Comparison of ENCODE assay signal across 17 cellular contexts in genomic region chr15:79969175-79969574, GRCh38. TPM values are rescaled to one million over a fixed set of nuclear protein-coding genes. Genes with fewer than 3 reads are reported as not detected.
DNase-seq lines count a peak whose midpoint lies in the region; ATAC-seq and TF ChIP-seq lines count a peak whose summit lies in the region.
"Had no signal": no experiment of that assay in that cellular context is flagged by ENCODE, and none has a peak within 500 bp of the region (broad histone marks: within the 10 kb centered on the region; RNA-seq: fewer than 3 reads in every experiment).

No MANE protein-coding gene starts in this region.

- in situ Hi-C loops in KBM-7 (cut with MboI; ENCODE audit: low pct_unique_long_range_greater_than_20kb, low sequenced_read_pairs), result no loop called here

- H3K27ac Mint-ChIP-seq in stimulated activated naive CD8-positive, alpha-beta T cell treated with anti-CD3 and anti-CD28 coated beads, Interleukin-15, Interleukin-2, amounts not matched to agents 100 ng/mL and 50 ng/mL, for 24 hours, result peak overlapping the region; percentile 85
- H3K27ac Mint-ChIP-seq in activated B cell treated with CpG ODN at 0.5 μM for 24 hours, result peak overlapping the region; percentile 83
- H3K27ac Mint-ChIP-seq: mesothelial cell of epicardium had no signal

- no peak for TF ChIP-seq CTCF in activated B cell treated with CpG ODN at 0.5 μM for 24 hours (IDR thresholded peaks at IDR 0.05)

- POLR2A ChIA-PET in activated B cell treated with CpG ODN at 0.5 μM for 24 hours (lab: Charles Lee), result interaction anchor here (0.9 to 7.8 kb wide), 7 partner anchors 9 to 91 kb away, joined by 3 to 97 read pairs (median 12); partner anchors contain the start of genes MTHFS and ZFAND6

- CTCF ChIA-PET in activated B cell treated with CpG ODN at 0.5 μM for 24 hours (lab: Charles Lee), result interaction anchor here (1.3 kb wide), 1 partner anchor 21 kb away, joined by 5 read pairs; no protein-coding TSS in a partner anchor

- H3K4me1 Mint-ChIP-seq in stimulated activated naive CD8-positive, alpha-beta T cell treated with anti-CD3 and anti-CD28 coated beads, Interleukin-15, Interleukin-2, amounts not matched to agents 100 ng/mL and 50 ng/mL, for 24 hours (ENCODE audit: low read depth), result peaks cover 77% of the 10 kb centered on the region
- H3K4me1 Mint-ChIP-seq in activated B cell treated with CpG ODN at 0.5 μM for 24 hours, result peaks cover 71% of the 10 kb centered on the region

- ATAC-seq in stimulated activated naive CD8-positive, alpha-beta T cell treated with anti-CD3 and anti-CD28 coated beads, Interleukin-15, Interleukin-2, amounts not matched to agents 100 U/mL and 50 U/mL, for 24 hours, result no peak
- no peak for ATAC-seq in activated B cell treated with CpG ODN at 0.5 μM for 24 hours (ENCODE audit: low read depth)
- ATAC-seq in SK-N-SH treated with all-trans-retinoic acid at 6 μM for 48 hours, result no peak

- H3K27me3 Mint-ChIP-seq in stimulated activated naive CD8-positive, alpha-beta T cell treated with anti-CD3 and anti-CD28 coated beads, Interleukin-15, Interleukin-2, amounts not matched to agents 100 ng/mL and 50 ng/mL, for 24 hours, result no peaks in the 10 kb centered on the region
- H3K27me3 Mint-ChIP-seq in activated B cell treated with CpG ODN at 0.5 μM for 24 hours, result no peaks in the 10 kb centered on the region

- H3K4me3 Mint-ChIP-seq in stimulated activated naive CD8-positive, alpha-beta T cell treated with anti-CD3 and anti-CD28 coated beads, Interleukin-15, Interleukin-2, amounts not matched to agents 100 ng/mL and 50 ng/mL, for 24 hours, result peak overlapping the region; percentile 97
- H3K4me3 Mint-ChIP-seq in activated B cell treated with CpG ODN at 0.5 μM for 24 hours, result peak overlapping the region; percentile 85
- H3K4me3 Mint-ChIP-seq: mesothelial cell of epicardium had no signal

- intact Hi-C loops in activated B cell treated with CpG ODN at 0.5 μM for 24 hours (cut with micrococcal nuclease), result no loop called here

- DNase-seq in stimulated activated naive CD8-positive, alpha-beta T cell treated with anti-CD3 and anti-CD28 coated beads, Interleukin-15, Interleukin-2, amounts not matched to agents 100 U/mL and 50 U/mL, for 24 hours, result no peak
- no peak for DNase-seq in activated B cell treated with CpG ODN at 0.5 μM for 24 hours
- DNase-seq in islet precursor cell, result peak; percentile 17
- no peak for DNase-seq in KBM-7
- DNase-seq in HT-29 (ENCODE audit: low spot score), result no peak
- DNase-seq in stimulated activated CD4-positive, alpha-beta T cell treated with anti-CD3 and anti-CD28 coated beads, Interleukin-4, amount 100 ng/mL, for 4 hours, result no peak
- DNase-seq: activated CD4-positive, CD25-positive, alpha-beta regulatory T cell; activated effector memory CD4-positive, alpha-beta T cell treated with anti-CD3 and anti-CD28 coated beads, Interleukin-2, amount 50 U/mL, for 16 hours; DMS79; foreskin fibroblast; NCI-H1105 treated with DMSO at 0.1 percent for 48 hours; NCI-H446; posterior cingulate gyrus; stimulated activated CD4-positive, alpha-beta T cell treated with anti-CD3 and anti-CD28 coated beads, Interleukin-12 subunit alpha, Interleukin-12 subunit beta, amount 100 ng/mL, for 4 hours had no signal

- H3K36me3 Mint-ChIP-seq in stimulated activated naive CD8-positive, alpha-beta T cell treated with anti-CD3 and anti-CD28 coated beads, Interleukin-15, Interleukin-2, amounts not matched to agents 100 ng/mL and 50 ng/mL, for 24 hours (ENCODE audit: low read depth), result peaks cover 39% of the 10 kb centered on the region
- H3K36me3 Mint-ChIP-seq in activated B cell treated with CpG ODN at 0.5 μM for 24 hours (ENCODE audit: low read depth), result peaks cover 48% of the 10 kb centered on the region
- H3K36me3 Mint-ChIP-seq: mesothelial cell of epicardium had no signal

- H3K9me3 Mint-ChIP-seq in stimulated activated naive CD8-positive, alpha-beta T cell treated with anti-CD3 and anti-CD28 coated beads, Interleukin-15, Interleukin-2, amounts not matched to agents 100 ng/mL and 50 ng/mL, for 24 hours, result no peaks in the 10 kb centered on the region
- H3K9me3 Mint-ChIP-seq in activated B cell treated with CpG ODN at 0.5 μM for 24 hours, result peaks cover 4% of the 10 kb centered on the region
- H3K9me3 Mint-ChIP-seq: mesothelial cell of epicardium had no signal

TF ChIP-seq in SK-N-SH treated with all-trans-retinoic acid at 6 μM for 48 hours, 23 proteins besides CTCF, POLR2A, EP300 and RAD21 (continues in another document):
- TF ChIP-seq TSHZ2 (CRISPR knock-in tag; IDR thresholded peaks at IDR 0.05) (no peak), ARNTL (CRISPR knock-in tag; IDR thresholded peaks at IDR 0.05; ENCODE audit: borderline replicate concordance, low read depth) (no peak), OSR1 (CRISPR knock-in tag; IDR thresholded peaks at IDR 0.05) (no peak), ZNF70 (CRISPR knock-in tag; IDR thresholded peaks at IDR 0.05) (no peak), ZFP30 (CRISPR knock-in tag; IDR thresholded peaks at IDR 0.05) (no peak), ISL1 (CRISPR knock-in tag; IDR thresholded peaks at IDR 0.05) (no peak), SNAI2 (CRISPR knock-in tag; IDR thresholded peaks at IDR 0.05) (no peak), ZC3H10 (CRISPR knock-in tag; IDR thresholded peaks at IDR 0.05) (no peak), GLIS3 (CRISPR knock-in tag; IDR thresholded peaks at IDR 0.05) (no peak), CSRNP3 (CRISPR knock-in tag; IDR thresholded peaks at IDR 0.05) (no peak), ESRRG (CRISPR knock-in tag; IDR thresholded peaks at IDR 0.05) (no peak), ZFP3 (CRISPR knock-in tag; IDR thresholded peaks at IDR 0.05) (no peak), CSDC2 (CRISPR knock-in tag; IDR thresholded peaks at IDR 0.05) (no peak), PATZ1 (CRISPR knock-in tag; IDR thresholded peaks at IDR 0.05; ENCODE audit: borderline replicate concordance) (no peak), ZNF565 (CRISPR knock-in tag; conservative IDR thresholded peaks at IDR 0.05; ENCODE audit: low read depth) (no peak), ZNF8 (CRISPR knock-in tag; IDR thresholded peaks at IDR 0.05) (no peak), RARB (CRISPR knock-in tag; IDR thresholded peaks at IDR 0.05) (no peak)

RNA-seq across cellular contexts. Expression of gene BCL2A1, which starts 1.8 kb away (rescaled TPM):
- 181 and 189 TPM in 2 replicates for total RNA-seq in activated B cell treated with CpG ODN at 0.5 μM for 24 hours
- total RNA-seq in HT-29 (2014; rRNA removed; shearing (Covaris generic)), result 0.31 TPM in 1 of 2 replicates, not detected in the other

Comparison
In these comparisons a context has a peak if more than half of its experiments do, and no peak if none do; other contexts are left out.
1. RNA of gene BCL2A1, which starts 1.8 kb away (total RNA-seq): 181 to 189 TPM in activated B cell treated with CpG ODN at 0.5 μM for 24 hours; 0.31 TPM in HT-29; every median in the first group is over 100 times any median in the second.